1 cellular context compared by ENCODE assay signal in genomic region chr3:73667889-73668288, GRCh38.
TF ChIP-seq lines count a peak whose summit lies in the region.

No MANE protein-coding gene starts in this region.

TF ChIP-seq in IMR-90, 13 proteins besides CTCF, POLR2A, EP300 and RAD21:
- TF ChIP-seq RCOR1 (IDR thresholded peaks at IDR 0.05; ENCODE audit: insufficient replicate concordance, low read length), result no peak
- TF ChIP-seq USF2 (IDR thresholded peaks at IDR 0.05; ENCODE audit: low read depth, low read length), result no peak
- TF ChIP-seq MAFK (IDR thresholded peaks at IDR 0.05; ENCODE audit: low read depth, low read length), result no peak
- no peak for TF ChIP-seq MXI1 (IDR thresholded peaks at IDR 0.05; ENCODE audit: borderline replicate concordance, low read depth, low read length)
- no peak for TF ChIP-seq SMC3 (IDR thresholded peaks at IDR 0.05; ENCODE audit: low read depth, low read length)
- no peak for TF ChIP-seq FOS (IDR thresholded peaks at IDR 0.05; ENCODE audit: low read depth, low read length)
- TF ChIP-seq NFE2L2 (IDR thresholded peaks at IDR 0.05; ENCODE audit: low read depth, low read length), result no peak
- TF ChIP-seq ELK1 (IDR thresholded peaks at IDR 0.05; ENCODE audit: borderline replicate concordance, low read depth, low read length), result no peak
- no peak for TF ChIP-seq RFX5 (IDR thresholded peaks at IDR 0.05; ENCODE audit: low read depth, low read length)
